18 cellular contexts compared by ENCODE assay signal in the genomic region with DNA sequence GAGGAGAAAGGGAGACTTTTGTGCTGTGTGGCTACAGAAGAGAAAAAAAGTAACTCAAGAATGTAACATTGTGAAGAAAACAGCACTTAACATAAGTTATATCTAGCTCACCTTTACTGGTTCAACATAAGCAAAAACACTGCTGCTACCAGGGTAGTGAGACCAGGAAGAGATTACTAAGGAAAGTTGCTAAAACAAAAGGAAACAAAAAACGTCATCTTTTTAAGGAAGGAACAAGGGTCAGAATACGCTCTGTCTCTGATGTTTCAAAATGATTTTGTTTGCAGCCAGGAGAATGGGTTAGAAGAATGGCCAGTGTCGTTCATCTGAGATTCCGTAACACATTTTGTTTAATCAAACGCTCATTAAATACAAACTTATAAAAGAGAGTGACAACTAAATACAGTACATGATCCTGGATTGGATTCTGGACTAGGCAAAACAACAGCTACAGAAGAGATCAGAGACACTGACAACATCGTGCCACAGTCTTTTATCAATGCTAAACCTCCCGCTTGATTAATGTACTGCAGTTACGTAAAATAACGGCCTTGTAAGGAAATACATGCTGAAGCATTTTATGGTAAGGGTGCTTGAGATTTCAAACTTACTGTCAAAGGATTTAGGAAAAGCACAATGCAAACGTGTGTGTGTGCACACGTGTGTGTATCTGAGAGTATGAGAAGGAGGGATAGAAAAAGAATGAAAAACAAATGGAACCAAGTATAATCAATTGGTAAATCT.
DNase-seq lines count a peak whose midpoint lies in the region; ATAC-seq, FAIRE-seq and TF ChIP-seq lines count a peak whose summit lies in the region.
"Had no signal": no experiment of that assay in that cellular context is flagged by ENCODE, and none has a peak within 500 bp of the region (broad histone marks: within the 10 kb centered on the region; RNA-seq: fewer than 3 reads in every experiment).

No MANE protein-coding gene starts in this region.

- peak overlapping the region; percentile 96 for H3K27ac ChIP-seq in astrocyte (ENCODE audit: low read depth, low read length)
- H3K27ac ChIP-seq: ovary, vagina had no signal

- no peaks in the 10 kb centered on the region for H3K27me3 Mint-ChIP-seq in astrocyte (ENCODE audit: low read depth, unreplicated experiment)

- H3K36me3 Mint-ChIP-seq in astrocyte (ENCODE audit: low read depth, unreplicated experiment), result peaks cover 5% of the 10 kb centered on the region

- peak overlapping the region; percentile 55 for H3K4me3 Mint-ChIP-seq in astrocyte (ENCODE audit: unreplicated experiment)

- H2AFZ ChIP-seq in astrocyte (ENCODE audit: low read depth, low read length), result no peak overlapping the region

- no peaks in the 10 kb centered on the region for H3K9me3 Mint-ChIP-seq in astrocyte (ENCODE audit: unreplicated experiment)

- no peak overlapping the region for H3K4me3 ChIP-seq in astrocyte (ENCODE audit: insufficient read depth, low read depth, low read length)
- H3K4me3 ChIP-seq: ovary, vagina had no signal

- TF ChIP-seq CTCF in astrocyte (IDR thresholded peaks at IDR 0.05; ENCODE audit: insufficient read depth, low read depth, low read length), result no peak

- no peaks in the 10 kb centered on the region for H4K20me1 ChIP-seq in astrocyte (ENCODE audit: insufficient read depth, low read length)

- ATAC-seq in left lobe of liver (peak; percentile 76), HG02798 (IDR thresholded peaks at IDR 0.05; ENCODE audit: poor library complexity, unreplicated experiment) (no peak)
- ATAC-seq: activated CD4-positive, CD25-positive, alpha-beta regulatory T cell treated with anti-CD3 and anti-CD28 coated beads, Interleukin-2, amount 50 U/mL, for 24 hours had no signal

- peak; percentile 48 for DNase-seq in GF-D8 (lab: John Stamatoyannopoulos, UW)
- no peak for DNase-seq in astrocyte (ENCODE audit: low read depth)
- DNase-seq in left lobe of liver (ENCODE audit: low spot score), result no peak
- DNase-seq in pulmonary artery endothelial cell (ENCODE audit: low read depth, low spot score), result peak; percentile 72
- no peak for DNase-seq in RPMI8226
- DNase-seq in 8988T, result no peak
- no peak for DNase-seq in NCI-H146 (lab: John Stamatoyannopoulos, UW)
- DNase-seq: activated gamma-delta T cell; amygdala; KG1; ovary; stimulated activated CD4-positive, alpha-beta T cell treated with anti-CD3 and anti-CD28 coated beads, Interleukin-12 subunit alpha, Interleukin-12 subunit beta, amount 100 ng/mL, for 4 hours; stimulated activated naive CD4-positive, alpha-beta T cell; T-helper 1 cell had no signal

- H3K27me3 ChIP-seq in astrocyte (ENCODE audit: insufficient read depth, low read length), result no peaks in the 10 kb centered on the region
- H3K27me3 ChIP-seq: ovary, vagina had no signal

- no peak overlapping the region for H3K27ac Mint-ChIP-seq in astrocyte (ENCODE audit: unreplicated experiment)

- no peak overlapping the region for H3K9ac ChIP-seq in astrocyte (ENCODE audit: low read length)

- H3K4me2 ChIP-seq in astrocyte (ENCODE audit: low read length), result no peak overlapping the region

- no peaks in the 10 kb centered on the region for H3K9me3 ChIP-seq in astrocyte (ENCODE audit: insufficient read depth, low read depth, low read length)
- H3K9me3 ChIP-seq: ovary, vagina had no signal

- peaks cover 42% of the 10 kb centered on the region for H3K4me1 Mint-ChIP-seq in astrocyte (ENCODE audit: low read depth, unreplicated experiment)

- peak; percentile 55 for FAIRE-seq in astrocyte (lab: Jason Lieb, UNC)
- FAIRE-seq: frontal cortex had no signal

- peaks cover 78% of the 10 kb centered on the region for H3K79me2 ChIP-seq in astrocyte (ENCODE audit: insufficient read depth, low read length)

- H3K4me1 ChIP-seq in astrocyte (ENCODE audit: insufficient read depth, low read length), result peaks cover 72% of the 10 kb centered on the region
- H3K4me1 ChIP-seq: vagina had no signal

- no peaks in the 10 kb centered on the region for H3K36me3 ChIP-seq in astrocyte (ENCODE audit: insufficient read depth, low read length)
- H3K36me3 ChIP-seq: ovary, vagina had no signal

Comparison
In these comparisons a context has a peak if more than half of its experiments do, and no peak if none do; other contexts are left out.
1. DNase-seq: peak in GF-D8 (single experiment) and pulmonary artery endothelial cell (single experiment); none in astrocyte (single experiment), left lobe of liver (single experiment), RPMI8226 (single experiment), 8988T (single experiment) and NCI-H146 (single experiment).